ENCODE assay signal across 1 cellular context in genomic region chr2:202588647-202589581, GRCh38.
A peak's percentile ranks its signal among the peaks of the same experiment; 100 is the strongest.
TF ChIP-seq lines count a peak whose summit lies in the region.

No MANE protein-coding gene starts in this region.

TF ChIP-seq in HepG2, 621 proteins besides CTCF, POLR2A, EP300 and RAD21 (continued from another document and continues in another):
- TF ChIP-seq BRF2 (CRISPR knock-in tag; IDR thresholded peaks at IDR 0.05), result no peak
- TF ChIP-seq ZNF33B (CRISPR knock-in tag; IDR thresholded peaks at IDR 0.05), result peak; percentile 81; the same call in 1 of the 2 replicates
- TF ChIP-seq HOXA7 (CRISPR knock-in tag; IDR thresholded peaks at IDR 0.05), result no peak
- no peak for TF ChIP-seq SAFB2 (CRISPR knock-in tag; IDR thresholded peaks at IDR 0.05; ENCODE audit: borderline replicate concordance, low read depth)
- no peak for TF ChIP-seq ZNF333 (CRISPR knock-in tag; IDR thresholded peaks at IDR 0.05; ENCODE audit: borderline replicate concordance)
- peak; percentile 85 for TF ChIP-seq ZSCAN25 (CRISPR knock-in tag; IDR thresholded peaks at IDR 0.05)
- no peak for TF ChIP-seq CCDC6 (CRISPR knock-in tag; IDR thresholded peaks at IDR 0.05)
- TF ChIP-seq FIP1L1 (IDR thresholded peaks at IDR 0.05; ENCODE audit: borderline replicate concordance, insufficient read depth, low read depth, low read length), result no peak
- TF ChIP-seq ZNF576 (CRISPR knock-in tag; IDR thresholded peaks at IDR 0.05), result no peak
- TF ChIP-seq PATZ1 (CRISPR knock-in tag; IDR thresholded peaks at IDR 0.05), result peak; percentile 75; the same call in 1 of the 2 replicates
- no peak for TF ChIP-seq SIX4 (CRISPR knock-in tag; IDR thresholded peaks at IDR 0.05)
- TF ChIP-seq HIC2 (CRISPR knock-in tag; IDR thresholded peaks at IDR 0.05; ENCODE audit: low read depth), result peak; percentile 38; the same call in 1 of the 2 replicates
- no peak for TF ChIP-seq GTF2F1 (IDR thresholded peaks at IDR 0.05; ENCODE audit: low read length)
- peak; percentile 81 for TF ChIP-seq ARID5B (CRISPR knock-in tag; IDR thresholded peaks at IDR 0.05)
- TF ChIP-seq REL (CRISPR knock-in tag; conservative IDR thresholded peaks at IDR 0.05), result no peak
- TF ChIP-seq HMG20B (CRISPR knock-in tag; conservative IDR thresholded peaks at IDR 0.05), result no peak
- TF ChIP-seq DBP (CRISPR knock-in tag; IDR thresholded peaks at IDR 0.05; ENCODE audit: not compliant biosample characterization), result no peak
- no peak for TF ChIP-seq XBP1 (CRISPR knock-in tag; IDR thresholded peaks at IDR 0.05)
- TF ChIP-seq CREM (IDR thresholded peaks at IDR 0.05), result no peak
- no peak for TF ChIP-seq CREM (CRISPR knock-in tag; IDR thresholded peaks at IDR 0.05)
- TF ChIP-seq PHF21A (CRISPR knock-in tag; IDR thresholded peaks at IDR 0.05), result peak; percentile 71; the same call in 1 of the 2 replicates
- no peak for TF ChIP-seq ZNF550 (CRISPR knock-in tag; IDR thresholded peaks at IDR 0.05; ENCODE audit: borderline replicate concordance)
- no peak for TF ChIP-seq PHB2 (IDR thresholded peaks at IDR 0.05; ENCODE audit: partially characterized antibody)
- no peak for TF ChIP-seq CENPBD1 (CRISPR knock-in tag; IDR thresholded peaks at IDR 0.05; ENCODE audit: borderline replicate concordance, low read depth)
- peak; percentile 32; the same call in 1 of the 2 replicates for TF ChIP-seq MXD3 (CRISPR knock-in tag; IDR thresholded peaks at IDR 0.05)
- 0 out of 2 replicates have a peak, but pooled peaks have one; percentile 40 for TF ChIP-seq ZFYVE20 (CRISPR knock-in tag; IDR thresholded peaks at IDR 0.05; ENCODE audit: borderline replicate concordance, low read depth)
- TF ChIP-seq ZNF597 (CRISPR knock-in tag; IDR thresholded peaks at IDR 0.05), result no peak
- TF ChIP-seq ZNF782 (CRISPR knock-in tag; IDR thresholded peaks at IDR 0.05; ENCODE audit: borderline replicate concordance), result no peak
- TF ChIP-seq ZBTB39 (CRISPR knock-in tag; IDR thresholded peaks at IDR 0.05), result no peak
- no peak for TF ChIP-seq TMF1 (CRISPR knock-in tag; IDR thresholded peaks at IDR 0.05; ENCODE audit: low read depth)
- 0 out of 2 replicates have a peak, but pooled peaks have one; percentile 21 for TF ChIP-seq ZNF564 (CRISPR knock-in tag; IDR thresholded peaks at IDR 0.05)
- TF ChIP-seq ZNF574 (CRISPR knock-in tag; IDR thresholded peaks at IDR 0.05), result peak; percentile 66
- no peak for TF ChIP-seq RFXANK (CRISPR knock-in tag; IDR thresholded peaks at IDR 0.05)
- no peak for TF ChIP-seq JARID2 (CRISPR knock-in tag; IDR thresholded peaks at IDR 0.05; ENCODE audit: insufficient replicate concordance)
- TF ChIP-seq SCMH1 (CRISPR knock-in tag; IDR thresholded peaks at IDR 0.05; ENCODE audit: borderline replicate concordance), result no peak
- TF ChIP-seq ZBTB1 (CRISPR knock-in tag; IDR thresholded peaks at IDR 0.05; ENCODE audit: borderline replicate concordance), result no peak
- TF ChIP-seq ZSCAN21 (CRISPR knock-in tag; IDR thresholded peaks at IDR 0.05; ENCODE audit: borderline replicate concordance), result peak; percentile 37; the same call in 1 of the 2 replicates
- no peak for TF ChIP-seq SATB2 (CRISPR knock-in tag; IDR thresholded peaks at IDR 0.05)
- no peak for TF ChIP-seq ZNF557 (CRISPR knock-in tag; IDR thresholded peaks at IDR 0.05)
- peak; percentile 19; the same call in 1 of the 2 replicates for TF ChIP-seq ZNF747 (CRISPR knock-in tag; IDR thresholded peaks at IDR 0.05; ENCODE audit: borderline replicate concordance)
- TF ChIP-seq AGO1 (IDR thresholded peaks at IDR 0.05; ENCODE audit: low read depth, low read length, poor library complexity, severe bottlenecking), result no peak
- no peak for TF ChIP-seq SMARCC2 (IDR thresholded peaks at IDR 0.05)
- TF ChIP-seq POLR2AphosphoS5 (IDR thresholded peaks at IDR 0.05; ENCODE audit: low read depth, low read length), result peak; percentile 61
- TF ChIP-seq SRSF4 (IDR thresholded peaks at IDR 0.05; ENCODE audit: low read depth, low read length, poor library complexity, severe bottlenecking), result no peak
- no peak for TF ChIP-seq ZNF12 (CRISPR knock-in tag; IDR thresholded peaks at IDR 0.05)
- TF ChIP-seq ZSCAN30 (CRISPR knock-in tag; IDR thresholded peaks at IDR 0.05), result no peak
- no peak for TF ChIP-seq HCFC1 (IDR thresholded peaks at IDR 0.05; ENCODE audit: low read depth, low read length)
- no peak for TF ChIP-seq TOE1 (CRISPR knock-in tag; IDR thresholded peaks at IDR 0.05)
- no peak; the same call in 1 of the 2 replicates for TF ChIP-seq ZNF749 (CRISPR knock-in tag; IDR thresholded peaks at IDR 0.05; ENCODE audit: borderline replicate concordance)
- no peak for TF ChIP-seq JUNB (CRISPR knock-in tag; IDR thresholded peaks at IDR 0.05; ENCODE audit: borderline replicate concordance)
- no peak for TF ChIP-seq ZC3H13 (CRISPR knock-in tag; IDR thresholded peaks at IDR 0.05)
- TF ChIP-seq POGZ (CRISPR knock-in tag; IDR thresholded peaks at IDR 0.05), result peak; percentile 89
- no peak for TF ChIP-seq ATM (IDR thresholded peaks at IDR 0.05; ENCODE audit: borderline replicate concordance)
- TF ChIP-seq ZKSCAN1 (IDR thresholded peaks at IDR 0.05; ENCODE audit: low read length), result no peak
- TF ChIP-seq TEAD2 (CRISPR knock-in tag; IDR thresholded peaks at IDR 0.05), result no peak
